17 cellular contexts compared by ENCODE assay signal in genomic region chr7:39703143-39703542, GRCh38.
DNase-seq lines count a peak whose midpoint lies in the region; ATAC-seq, FAIRE-seq and TF ChIP-seq lines count a peak whose summit lies in the region.
"Had no signal": no experiment of that assay in that cellular context is flagged by ENCODE, and none has a peak within 500 bp of the region (broad histone marks: within the 10 kb centered on the region; RNA-seq: fewer than 3 reads in every experiment).

No MANE protein-coding gene starts in this region.

- H2AFZ ChIP-seq in SK-N-SH (ENCODE audit: low read depth): no peak overlapping the region

- H3K4me1 ChIP-seq in A549 (no peaks in the 10 kb centered on the region), SK-N-SH (ENCODE audit: control insufficient read depth in 1 of 2, insufficient read depth in 2 of 2, low read depth in 1 of 2, low read length in 1 of 2) (peaks cover 0 to 6% of the 10 kb centered on the region in 2 experiments; a peak in 2 of 4 replicates)
- H3K4me1 ChIP-seq: BLaER1 had no signal

- no peak for TF ChIP-seq EP300 in A549 (IDR thresholded peaks at IDR 0.05)
- TF ChIP-seq EP300 in SK-N-SH (IDR thresholded peaks at IDR 0.05; ENCODE audit: borderline replicate concordance in 1 of 2, low read depth in 1 of 2, low read length in 1 of 2): no peak

- no peak overlapping the region for H3K4me2 ChIP-seq in A549
- H3K4me2 ChIP-seq in SK-N-SH: no peak overlapping the region
- H3K4me2 ChIP-seq: BLaER1, KMS-11 had no signal

- no peak overlapping the region for H3K27ac ChIP-seq in A549
- no peak overlapping the region; a peak in 1 of 4 replicates for H3K27ac ChIP-seq in SK-N-SH (ENCODE audit: low read depth in 2 of 2, low read length in 1 of 2)
- H3K27ac ChIP-seq: BLaER1, KMS-11 had no signal

- H3K9me2 ChIP-seq in SK-N-SH: no peaks in the 10 kb centered on the region

- TF ChIP-seq POLR2A in A549 (IDR thresholded peaks at IDR 0.05; ENCODE audit: low read length): no peak
- TF ChIP-seq POLR2A in erythroblast (IDR thresholded peaks at IDR 0.05; ENCODE audit: low read length): no peak

- peak in 1 of 2 experiments; percentile 62; a peak in 2 of 6 replicates for ATAC-seq in A549
- no peak for ATAC-seq in HG02938 (IDR thresholded peaks at IDR 0.05; ENCODE audit: unreplicated experiment)
- ATAC-seq in GM21717 (IDR thresholded peaks at IDR 0.05; ENCODE audit: unreplicated experiment): no peak
- ATAC-seq: activated T-helper 17 cell treated with anti-CD3 and anti-CD28 coated beads, Interleukin-2, amount 50 U/mL, for 72 hours; stimulated activated memory B cell treated with anti-CD40 and anti-IgM and Interleukin-4, amounts not matched to agents 10 μg/mL and 1 μg/mL and 100 μg/mL, for 72 hours had no signal

- no peaks in the 10 kb centered on the region for H3K27me3 ChIP-seq in SK-N-SH (ENCODE audit: insufficient read depth)
- H3K27me3 ChIP-seq: BLaER1 had no signal

- TF ChIP-seq RAD21 in A549 (conservative IDR thresholded peaks at IDR 0.05 in 1 of 2, IDR thresholded peaks at IDR 0.05 in 1 of 2): no peak
- 0 out of 2 replicates have a peak, but pooled peaks have one; percentile 0 for TF ChIP-seq RAD21 in SK-N-SH (IDR thresholded peaks at IDR 0.05; ENCODE audit: low read length)

- H3K79me2 ChIP-seq in SK-N-SH (ENCODE audit: insufficient read depth): peaks cover 26% of the 10 kb centered on the region

- no peak overlapping the region for H3K9ac ChIP-seq in SK-N-SH
- H3K9ac ChIP-seq: BLaER1, KMS-11 had no signal

- CTCF ChIA-PET in A549 (lab: Yijun Ruan, JAX): no interaction called here
- CTCF ChIA-PET in SK-N-SH (lab: Yijun Ruan, JAX): no interaction called here

- H4K20me1 ChIP-seq in SK-N-SH (ENCODE audit: insufficient read depth): no peaks in the 10 kb centered on the region
- H4K20me1 ChIP-seq: BLaER1 had no signal

- FAIRE-seq in A549 (lab: Jason Lieb, UNC): peak; percentile 74
- peak; percentile 36 for FAIRE-seq in G401.6 (lab: Jason Lieb, UNC)
- FAIRE-seq: bronchial epithelial cell had no signal

- H3K9me3 ChIP-seq in A549 (no peaks in the 10 kb centered on the region), SK-N-SH (no peaks in the 10 kb centered on the region)
- H3K9me3 ChIP-seq: BLaER1 had no signal

- H3K36me3 ChIP-seq in SK-N-SH (replicated peaks in 1 of 2; ENCODE audit: control insufficient read depth in 1 of 2, insufficient read depth in 2 of 2, low read length in 1 of 2): peaks cover 63 to 78% of the 10 kb centered on the region in 2 experiments

- WGBS in A549 (ENCODE audit: missing lambda C conversion rate): 75% methylated on average over 5 of the region's 5 CpGs
- 82% methylated on average over 5 of the region's 5 CpGs for WGBS in SK-N-SH (ENCODE audit: low lambda C conversion rate)

- DNase-seq in A549 (ENCODE audit: low read depth in 1 of 2, low spot score in 1 of 2): peak; percentile 7 to 8
- peak; percentile 28 for DNase-seq in SK-N-SH
- DNase-seq in fibroblast of pulmonary artery (ENCODE audit: low read depth): peak; percentile 48
- no peak for DNase-seq in erythroblast (lab: John Stamatoyannopoulos, UW)
- no peak for DNase-seq in GDM1 (lab: John Stamatoyannopoulos, UW)
- DNase-seq: activated CD4-positive, alpha-beta T cell treated with anti-CD3 and anti-CD28 coated beads for 4 hours; GF-D8; stimulated activated CD4-positive, alpha-beta T cell treated with anti-CD3 and anti-CD28 coated beads, Interleukin-2, amount 100 ng/mL, for 48 hours; T-helper 1 cell had no signal

- peaks cover 26% of the 10 kb centered on the region for H3F3A ChIP-seq in SK-N-SH (replicated peaks; ENCODE audit: insufficient read depth)

- H3K4me3 ChIP-seq in A549 (no peak overlapping the region), SK-N-SH (ENCODE audit: low read depth in 2 of 2, low read length in 1 of 2) (no peak overlapping the region), fibroblast of pulmonary artery (replicated peaks; ENCODE audit: low read depth, low read length) (no peak overlapping the region)
- H3K4me3 ChIP-seq: BLaER1 had no signal

- POLR2A ChIA-PET in A549 (lab: Yijun Ruan, JAX) (no interaction called here), SK-N-SH (lab: Yijun Ruan, JAX) (no interaction called here)

- TF ChIP-seq CTCF in A549 (IDR thresholded peaks at IDR 0.05) (no peak), SK-N-SH (IDR thresholded peaks at IDR 0.05) (peak; percentile 42), fibroblast of pulmonary artery (IDR thresholded peaks at IDR 0.05; ENCODE audit: low read length, missing control alignments) (peak; percentile 29)

TF ChIP-seq in A549, 52 proteins besides CTCF, POLR2A, EP300 and RAD21:
- TF ChIP-seq FOXS1 (CRISPR knock-in tag; IDR thresholded peaks at IDR 0.05): no peak
- no peak for TF ChIP-seq ATOH8 (CRISPR knock-in tag; IDR thresholded peaks at IDR 0.05; ENCODE audit: low read depth)
- no peak for TF ChIP-seq JUNB (IDR thresholded peaks at IDR 0.05)
- no peak for TF ChIP-seq FOSB (CRISPR knock-in tag; IDR thresholded peaks at IDR 0.05)
- no peak for TF ChIP-seq EHMT2 (IDR thresholded peaks at IDR 0.05; ENCODE audit: low read depth)
- no peak for TF ChIP-seq RNF2 (IDR thresholded peaks at IDR 0.05; ENCODE audit: borderline replicate concordance, low read depth)
- no peak for TF ChIP-seq SMC3 (IDR thresholded peaks at IDR 0.05)
- TF ChIP-seq ZFP36 (IDR thresholded peaks at IDR 0.05; ENCODE audit: borderline replicate concordance, partially characterized antibody): no peak
- no peak for TF ChIP-seq HOXA7 (CRISPR knock-in tag; IDR thresholded peaks at IDR 0.05)
- TF ChIP-seq KDM5A (IDR thresholded peaks at IDR 0.05): no peak

TF ChIP-seq in SK-N-SH, 30 proteins besides CTCF, POLR2A, EP300 and RAD21:
- TF ChIP-seq REST (IDR thresholded peaks at IDR 0.05; ENCODE audit: low read depth, low read length) (no peak), EZH2phosphoT487 (IDR thresholded peaks at IDR 0.05; ENCODE audit: borderline replicate concordance, low read depth) (no peak), NFIC (IDR thresholded peaks at IDR 0.05; ENCODE audit: borderline replicate concordance) (no peak), MAX (IDR thresholded peaks at IDR 0.05; ENCODE audit: low read depth) (no peak), SMC3 (IDR thresholded peaks at IDR 0.05; ENCODE audit: low read depth, low read length) (no peak), RXRA (IDR thresholded peaks at IDR 0.05; ENCODE audit: borderline replicate concordance, low read depth) (no peak), NRF1 (IDR thresholded peaks at IDR 0.05; ENCODE audit: low read depth, low read length) (no peak), ELF1 (IDR thresholded peaks at IDR 0.05) (no peak)

Comparison
In these comparisons a context has a peak if more than half of its experiments do, and no peak if none do; other contexts are left out.
1. DNase-seq: peak in A549 (2 of 2), SK-N-SH (single experiment) and fibroblast of pulmonary artery (single experiment); none in erythroblast (0 of 2) and GDM1 (single experiment).
2. Of the 12 proteins assayed by ChIP-seq in both A549 and SK-N-SH: peak only in A549: none; only in SK-N-SH: CTCF and RAD21; in both: none; in neither: 10.